ENCODE assay signal across 25 cellular contexts in the genomic region with DNA sequence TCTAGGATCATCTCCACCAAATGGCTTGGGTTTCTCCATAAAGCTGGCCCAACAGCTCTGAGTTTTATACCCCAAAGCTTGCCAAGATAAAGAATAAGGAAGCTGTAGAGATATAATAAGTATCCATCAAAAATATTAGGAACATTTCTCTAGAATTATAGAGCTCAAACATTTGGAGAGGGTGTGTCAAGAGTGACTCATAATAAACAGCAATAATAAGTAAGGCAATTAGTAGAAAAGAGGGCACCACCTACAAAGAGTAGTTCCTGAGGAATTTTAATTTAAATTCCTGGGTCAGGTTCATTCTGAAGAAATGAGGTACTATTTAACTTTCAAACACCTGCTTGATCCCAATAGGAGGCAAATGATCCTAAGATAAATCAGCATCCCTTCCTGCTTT. TPM values are rescaled to one million over a fixed set of nuclear protein-coding genes. Genes with fewer than 3 reads are reported as not detected.
"Had no signal": no experiment of that assay in that cellular context is flagged by ENCODE, and none has a peak within 500 bp of the region (broad histone marks: within the 10 kb centered on the region; RNA-seq: fewer than 3 reads in every experiment).

No MANE protein-coding gene starts in this region.

- H2AFZ ChIP-seq: neural progenitor cell, parathyroid adenoma had no signal

- H3K79me2 ChIP-seq: parathyroid adenoma had no signal

- H3K4me2 ChIP-seq: neural progenitor cell had no signal

- ATAC-seq: natural killer cell; psoas muscle; right lobe of liver; stimulated activated naive B cell treated with anti-CD40 and anti-IgM and Interleukin-4, amounts not matched to agents 10 μg/mL and 1 μg/mL and 100 μg/mL, for 72 hours had no signal

- H3K9ac ChIP-seq: neural progenitor cell, parathyroid adenoma had no signal

- DNase-seq: hypothalamus; immature natural killer cell; left ventricle myocardium inferior; mesendoderm; naive B cell; natural killer cell; nephron progenitor cell; occipital lobe; psoas muscle; right lobe of liver; stimulated activated CD4-positive, alpha-beta T cell treated with anti-CD3 and anti-CD28 coated beads, Interleukin-12 subunit alpha, Interleukin-12 subunit beta, amount 100 ng/mL, for 4 hours; stimulated activated CD4-positive, alpha-beta T cell treated with anti-CD3 and anti-CD28 coated beads, Interleukin-15, amount 100 ng/mL, for 24 hours; stimulated activated CD4-positive, alpha-beta T cell treated with anti-CD3 and anti-CD28 coated beads, Interleukin-2, amount 100 ng/mL, for 24 hours; stimulated activated CD4-positive, alpha-beta T cell treated with anti-CD3 and anti-CD28 coated beads, Interleukin-4, amount 100 ng/mL, for 1 hour; stimulated activated naive B cell treated with anti-CD40 and anti-IgM and Interleukin-4, amounts not matched to agents 10 μg/mL and 1 μg/mL and 100 μg/mL, for 72 hours; uterus had no signal

- H3K27ac ChIP-seq: left ventricle myocardium inferior, neural progenitor cell, neutrophil, parathyroid adenoma, psoas muscle, right atrium auricular region, right lobe of liver, suprapubic skin, thoracic aorta, tibial nerve, uterus had no signal

- FAIRE-seq: islet of Langerhans had no signal

- H3K4me1 ChIP-seq: left ventricle myocardium inferior, parathyroid adenoma, psoas muscle, right atrium auricular region, right lobe of liver, suprapubic skin, tibial nerve, uterus had no signal

- H3K36me3 ChIP-seq: left ventricle myocardium inferior, neural progenitor cell, neutrophil, right atrium auricular region, right lobe of liver, suprapubic skin, thoracic aorta, tibial nerve, uterus had no signal

- H3K9me3 ChIP-seq: left ventricle myocardium inferior, neutrophil, psoas muscle, right atrium auricular region, right lobe of liver, suprapubic skin, thoracic aorta, tibial nerve, uterus had no signal

- H3K4me3 ChIP-seq: left ventricle myocardium inferior, lung, neural progenitor cell, psoas muscle, right atrium auricular region, right lobe of liver, suprapubic skin, thoracic aorta, tibial nerve, uterus had no signal

- H3K27me3 ChIP-seq: neural progenitor cell, neutrophil, right atrium auricular region, right lobe of liver, suprapubic skin, tibial nerve, uterus had no signal

RNA-seq across cellular contexts. Expression of gene NCKAP5, which starts 41.4 kb away (rescaled TPM):
- polyA plus RNA-seq: immature natural killer cell had no signal
